Comparison of ENCODE assay signal across 17 cellular contexts in genomic region chr17:81723651-81724209, GRCh38. TPM values are rescaled to one million over a fixed set of nuclear protein-coding genes. Genes with fewer than 3 reads are reported as not detected.
DNase-seq lines count a peak whose midpoint lies in the region; ATAC-seq, FAIRE-seq and TF ChIP-seq lines count a peak whose summit lies in the region.
"Had no signal": no experiment of that assay in that cellular context is flagged by ENCODE, and none has a peak within 500 bp of the region (broad histone marks: within the 10 kb centered on the region; RNA-seq: fewer than 3 reads in every experiment).

No MANE protein-coding gene starts in this region.

- no peaks in the 10 kb centered on the region for H3K36me3 Mint-ChIP-seq in nephron progenitor cell (ENCODE audit: low read depth)

- peaks cover 12% of the 10 kb centered on the region for H3K27me3 Mint-ChIP-seq in nephron progenitor cell (ENCODE audit: low read depth, poor library complexity)

- in situ Hi-C loops in GM13977 (cut with MboI; ENCODE audit: low pct_unique_long_range_greater_than_20kb, low sequenced_read_pairs, unreplicated experiment), result no loop called here

- DNase-seq in stimulated activated CD4-positive, alpha-beta T cell treated with anti-CD3 and anti-CD28 coated beads, Interleukin-15, amount 100 ng/mL, for 24 hours, result peak; percentile 2
- DNase-seq in stimulated activated CD4-positive, alpha-beta T cell treated with anti-CD3 and anti-CD28 coated beads, Interleukin-2, amount 100 ng/mL, for 24 hours, result no peak
- DNase-seq in SW480 (ENCODE audit: low spot score) (peak; percentile 48), left lung (no peak), GM13977 (ENCODE audit: low spot score) (no peak), nephron progenitor cell (no peak), omental fat pad (ENCODE audit: low spot score) (no peak), frontal cortex (ENCODE audit: low spot score in 2 of 2) (no peak)
- DNase-seq: activated effector memory CD4-positive, alpha-beta T cell treated with anti-CD3 and anti-CD28 coated beads, Interleukin-2, amount 50 U/mL, for 16 hours; COR-L47; heart left ventricle; kidney glomerular epithelial cell; NCI-H1930; psoas muscle had no signal

- H3K27me3 ChIP-seq in left lung, result peaks cover 0 to 23% of the 10 kb centered on the region in 2 donors
- H3K27me3 ChIP-seq: heart left ventricle had no signal

- peaks cover 7 to 23% of the 10 kb centered on the region in 2 donors for H3K4me1 ChIP-seq in left lung
- H3K4me1 ChIP-seq: SJSA1 had no signal

- H3K4me3 ChIP-seq in left lung, result no peak overlapping the region
- H3K4me3 ChIP-seq: heart left ventricle, psoas muscle, SJSA1 had no signal

- TF ChIP-seq CTCF in left lung (IDR thresholded peaks at IDR 0.05), result no peak
- no peak for TF ChIP-seq CTCF in GM13977 (IDR thresholded peaks at IDR 0.05; ENCODE audit: extremely low read depth, insufficient read depth, missing control alignments)
- TF ChIP-seq CTCF in nephron progenitor cell (IDR thresholded peaks at IDR 0.05), result no peak
- TF ChIP-seq CTCF in omental fat pad (IDR thresholded peaks at IDR 0.05), result no peak

- no peak overlapping the region for H3K27ac ChIP-seq in left lung
- H3K27ac ChIP-seq: heart left ventricle, psoas muscle, SJSA1 had no signal

- H3K9me3 ChIP-seq in left lung, result no peaks in the 10 kb centered on the region
- H3K9me3 ChIP-seq: heart left ventricle, psoas muscle had no signal

- FAIRE-seq in frontal cortex (lab: Jason Lieb, UNC), result no peak
- FAIRE-seq: colon, GM19239 had no signal

- H3K9me3 Mint-ChIP-seq in nephron progenitor cell, result no peaks in the 10 kb centered on the region

- H3K4me3 Mint-ChIP-seq in nephron progenitor cell, result no peak overlapping the region

- H3K4me1 Mint-ChIP-seq in nephron progenitor cell, result peaks cover 17% of the 10 kb centered on the region

- intact Hi-C loops in left lung (cut with DNase I), result no loop called here

- H3K27ac Mint-ChIP-seq in nephron progenitor cell, result no peak overlapping the region

- H3K36me3 ChIP-seq in left lung, result peaks cover 0 to 12% of the 10 kb centered on the region in 2 donors
- H3K36me3 ChIP-seq: heart left ventricle, SJSA1 had no signal

- ATAC-seq in left lung (peak; percentile 6), omental fat pad (ENCODE audit: low FRiP score) (no peak)

RNA-seq across cellular contexts. Expression of gene SLC25A10, which starts 11.6 kb away (rescaled TPM):
- total RNA-seq in left lung, result 10 to 100 TPM; 11.1 to 20.2 TPM
- total RNA-seq in omental fat pad, result 10 to 100 TPM; 11.4 to 22.4 (median 14.0) TPM
- total RNA-seq in frontal cortex, result 4.9 TPM

RNA-seq across cellular contexts. Expression of gene MRPL12, which starts 20.6 kb away (rescaled TPM):
- total RNA-seq in left lung, result 10 to 100 TPM; 45.0 to 72.2 TPM
- 10 to 100 TPM; 31.4 to 55.8 (median 49.2) TPM for total RNA-seq in omental fat pad
- 4.9 TPM for total RNA-seq in frontal cortex

RNA-seq across cellular contexts. Expression of gene HGS, which starts 39.9 kb away (rescaled TPM):
- total RNA-seq in left lung (100 to 1,000 TPM in 1 of 2 donors, 10 to 100 TPM in 1; 94.6 to 123 TPM), omental fat pad (100 to 1,000 TPM in 1 of 4 donors, 10 to 100 TPM in 3; 54.0 to 117 (median 66.9) TPM), frontal cortex (44.4 TPM)

RNA-seq across cellular contexts. Expression of gene ARL16, which starts 40.1 kb away (rescaled TPM):
- total RNA-seq in left lung (10 to 100 TPM; 22.5 to 27.0 TPM), omental fat pad (10 to 100 TPM; 18.8 to 28.8 (median 26.9) TPM), frontal cortex (40.4 TPM)

RNA-seq across cellular contexts. Expression of gene CCDC137, which starts 57.2 kb away (rescaled TPM):
- total RNA-seq in left lung, result 10 to 100 TPM; 15.4 to 19.9 TPM
- 10 to 100 TPM in 1 of 4 donors, 1 to 10 TPM in 3; 6.8 to 15.6 (median 9.4) TPM for total RNA-seq in omental fat pad
- 6.1 TPM for total RNA-seq in frontal cortex

Comparison
In these comparisons a context has a peak if more than half of its experiments do, and no peak if none do; other contexts are left out.
1. DNase-seq: peak in stimulated activated CD4-positive, alpha-beta T cell treated with anti-CD3 and anti-CD28 coated beads, Interleukin-15, amount 100 ng/mL, for 24 hours (single experiment) and SW480 (single experiment); none in stimulated activated CD4-positive, alpha-beta T cell treated with anti-CD3 and anti-CD28 coated beads, Interleukin-2, amount 100 ng/mL, for 24 hours (0 of 2), left lung (0 of 2), GM13977 (single experiment), nephron progenitor cell (single experiment), omental fat pad (single experiment) and frontal cortex (0 of 2).